In the genomic region with DNA sequence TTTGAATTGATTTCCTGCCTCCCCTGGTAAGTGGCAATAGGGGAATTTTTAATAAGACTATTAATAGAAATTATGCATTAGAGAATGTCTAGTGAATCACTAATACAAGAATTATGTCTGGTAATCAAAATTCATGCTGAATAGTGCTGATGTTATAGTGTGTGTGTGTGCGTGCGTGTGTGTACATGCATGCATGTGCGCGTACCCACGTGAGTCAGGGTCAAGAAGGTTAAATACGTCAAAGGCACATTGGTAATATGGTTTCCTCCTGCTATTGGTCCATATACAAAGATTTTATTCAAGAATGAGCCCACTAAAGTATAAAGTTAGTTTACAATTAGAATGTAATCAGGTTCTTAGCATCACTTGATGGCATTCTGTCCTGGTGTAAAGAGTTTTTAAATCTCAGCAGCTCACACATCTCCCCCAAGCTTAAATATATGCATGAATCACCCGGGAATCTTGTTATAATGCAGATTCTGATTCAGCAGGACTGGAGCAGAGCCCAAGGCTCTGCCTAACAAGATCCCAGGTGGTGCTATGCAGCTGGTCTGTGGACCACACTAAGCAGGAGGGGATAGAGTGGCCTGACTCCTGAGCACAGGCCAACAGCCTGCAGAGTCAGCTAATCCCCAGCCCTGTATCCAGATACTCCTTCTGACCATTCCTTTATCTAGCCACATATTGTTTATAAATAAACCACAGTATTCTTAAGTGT, we compare ENCODE assay signal across 1 cellular context.
TF ChIP-seq lines count a peak whose summit lies in the region.

No MANE protein-coding gene starts in this region.

TF ChIP-seq in HepG2, 621 proteins besides CTCF, POLR2A, EP300 and RAD21:
- TF ChIP-seq DMTF1 (CRISPR knock-in tag; IDR thresholded peaks at IDR 0.05) (no peak), HIVEP1 (CRISPR knock-in tag; IDR thresholded peaks at IDR 0.05) (no peak), MAFK (conservative IDR thresholded peaks at IDR 0.05 in 1 of 2, IDR thresholded peaks at IDR 0.05 in 1 of 2; ENCODE audit: low read length in 2 of 2) (peak in 1 of 2 experiments; percentile 9; a peak in 2 of 4 replicates), ZNF737 (CRISPR knock-in tag; IDR thresholded peaks at IDR 0.05; ENCODE audit: borderline replicate concordance) (no peak), SNAI1 (CRISPR knock-in tag; IDR thresholded peaks at IDR 0.05; ENCODE audit: borderline replicate concordance) (no peak), MAFF (IDR thresholded peaks at IDR 0.05; ENCODE audit: low read depth, low read length) (peak; percentile 43; the same call in 1 of the 2 replicates)
- TF ChIP-seq, protein P1, sequence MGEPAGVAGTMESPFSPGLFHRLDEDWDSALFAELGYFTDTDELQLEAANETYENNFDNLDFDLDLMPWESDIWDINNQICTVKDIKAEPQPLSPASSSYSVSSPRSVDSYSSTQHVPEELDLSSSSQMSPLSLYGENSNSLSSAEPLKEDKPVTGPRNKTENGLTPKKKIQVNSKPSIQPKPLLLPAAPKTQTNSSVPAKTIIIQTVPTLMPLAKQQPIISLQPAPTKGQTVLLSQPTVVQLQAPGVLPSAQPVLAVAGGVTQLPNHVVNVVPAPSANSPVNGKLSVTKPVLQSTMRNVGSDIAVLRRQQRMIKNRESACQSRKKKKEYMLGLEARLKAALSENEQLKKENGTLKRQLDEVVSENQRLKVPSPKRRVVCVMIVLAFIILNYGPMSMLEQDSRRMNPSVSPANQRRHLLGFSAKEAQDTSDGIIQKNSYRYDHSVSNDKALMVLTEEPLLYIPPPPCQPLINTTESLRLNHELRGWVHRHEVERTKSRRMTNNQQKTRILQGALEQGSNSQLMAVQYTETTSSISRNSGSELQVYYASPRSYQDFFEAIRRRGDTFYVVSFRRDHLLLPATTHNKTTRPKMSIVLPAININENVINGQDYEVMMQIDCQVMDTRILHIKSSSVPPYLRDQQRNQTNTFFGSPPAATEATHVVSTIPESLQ (CRISPR knock-in tag; conservative IDR thresholded peaks at IDR 0.05), result no peak
